In the genomic region with DNA sequence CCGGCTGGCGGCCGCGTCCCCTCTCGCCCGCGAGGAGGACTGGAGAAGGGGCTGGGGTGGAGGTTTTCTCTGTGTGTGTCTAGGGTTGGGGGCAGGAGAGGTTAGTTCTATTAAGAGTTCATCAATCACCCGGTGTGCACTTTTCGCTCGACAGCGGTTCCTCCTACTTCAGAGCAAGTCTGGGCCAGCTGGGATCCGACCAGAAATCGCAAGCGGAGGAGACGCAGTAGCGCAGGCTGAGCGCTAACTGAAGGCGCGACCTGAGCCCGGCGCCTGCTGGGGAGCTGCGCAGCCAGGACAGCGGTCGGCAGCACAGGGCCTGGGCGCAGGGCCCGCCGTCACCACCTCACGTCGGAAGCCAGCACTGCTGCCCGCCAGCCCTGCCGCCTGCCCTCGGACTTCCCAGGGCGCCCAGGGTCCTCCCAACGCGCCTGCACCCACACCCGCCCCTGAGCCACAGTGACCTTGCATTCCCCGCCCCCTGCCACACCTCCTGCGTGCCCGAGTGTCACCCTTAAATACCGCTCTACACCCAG, we compare ENCODE assay signal across 9 cellular contexts. TPM values are rescaled to one million over a fixed set of nuclear protein-coding genes. Genes with fewer than 3 reads are reported as not detected.
DNase-seq lines count a peak whose midpoint lies in the region; ATAC-seq and TF ChIP-seq lines count a peak whose summit lies in the region.
"Had no signal": no experiment of that assay in that cellular context is flagged by ENCODE, and none has a peak within 500 bp of the region (broad histone marks: within the 10 kb centered on the region; RNA-seq: fewer than 3 reads in every experiment).

No MANE protein-coding gene starts in this region.

- no peaks in the 10 kb centered on the region for H3K36me3 ChIP-seq in CD8-positive, alpha-beta memory T cell (ENCODE audit: insufficient read depth, low read length)
- H3K36me3 ChIP-seq in adipocyte (ENCODE audit: control insufficient read depth, insufficient read depth, low read length, severe bottlenecking), result no peaks in the 10 kb centered on the region
- H3K36me3 ChIP-seq: neutrophil had no signal

- no peak for ATAC-seq in HG03342 (IDR thresholded peaks at IDR 0.05; ENCODE audit: unreplicated experiment)

- no peaks in the 10 kb centered on the region for H3K36me3 Mint-ChIP-seq in CD8-positive, alpha-beta memory T cell
- H3K36me3 Mint-ChIP-seq in mesothelial cell of epicardium, result peaks cover 2% of the 10 kb centered on the region

- peaks cover 0 to 2% (median 0%) of the 10 kb centered on the region in 5 donors for H3K9me3 Mint-ChIP-seq in CD8-positive, alpha-beta memory T cell
- no peaks in the 10 kb centered on the region for H3K9me3 Mint-ChIP-seq in mesothelial cell of epicardium

- POLR2A ChIA-PET in CD8-positive, alpha-beta memory T cell (lab: Charles Lee), result no interaction called here

- no peak overlapping the region for H3K27ac Mint-ChIP-seq in CD8-positive, alpha-beta memory T cell
- H3K27ac Mint-ChIP-seq in mesothelial cell of epicardium, result no peak overlapping the region

- peak overlapping the region in 4 of 7 donors; percentile 12 to 24 (median 20) for H3K4me3 Mint-ChIP-seq in CD8-positive, alpha-beta memory T cell
- peak overlapping the region; percentile 63 for H3K4me3 Mint-ChIP-seq in mesothelial cell of epicardium

- peaks cover 56 to 92% of the 10 kb centered on the region in 2 donors for H3K27me3 Mint-ChIP-seq in CD8-positive, alpha-beta memory T cell
- peaks cover 100% of the 10 kb centered on the region for H3K27me3 Mint-ChIP-seq in mesothelial cell of epicardium (ENCODE audit: low read depth)

- no peaks in the 10 kb centered on the region for H3K4me1 ChIP-seq in CD8-positive, alpha-beta memory T cell (ENCODE audit: insufficient read depth, low read length)
- peaks cover 17% of the 10 kb centered on the region for H3K4me1 ChIP-seq in adipocyte (ENCODE audit: control insufficient read depth, insufficient read depth, low read length)

- no peak for TF ChIP-seq CTCF in mesothelial cell of epicardium (IDR thresholded peaks at IDR 0.05; ENCODE audit: unreplicated experiment)

- TF ChIP-seq EP300 in Ishikawa (IDR thresholded peaks at IDR 0.05; ENCODE audit: borderline replicate concordance), result no peak

- no peak for TF ChIP-seq RAD21 in Ishikawa (IDR thresholded peaks at IDR 0.05; ENCODE audit: low read depth)

- peaks cover 45% of the 10 kb centered on the region for H3K27me3 ChIP-seq in CD8-positive, alpha-beta memory T cell (ENCODE audit: insufficient read depth, low read length, poor library complexity, severe bottlenecking)
- H3K27me3 ChIP-seq in adipocyte (replicated peaks; ENCODE audit: control insufficient read depth, insufficient read depth, low read length), result no peaks in the 10 kb centered on the region

- CTCF ChIA-PET in CD8-positive, alpha-beta memory T cell (lab: Charles Lee), result interaction anchor here (0.7 kb wide), 1 partner anchor 9 kb away, joined by 3 read pairs; no protein-coding TSS in a partner anchor

- no peak for DNase-seq in CD8-positive, alpha-beta memory T cell
- DNase-seq in adipocyte (ENCODE audit: low read depth) (no peak), mesothelial cell of epicardium (ENCODE audit: low spot score in 2 of 2, unreplicated experiment in 2 of 2) (no peak), cerebellar cortex (ENCODE audit: low spot score) (no peak), GOT3 (lab: John Stamatoyannopoulos, UW) (no peak)
- DNase-seq in effector CD8-positive, alpha-beta T cell (lab: John Stamatoyannopoulos, UW), result no peak

- peak overlapping the region; percentile 58 for H3K9ac ChIP-seq in adipocyte (ENCODE audit: low read length)

- peaks cover 6 to 17% (median 13%) of the 10 kb centered on the region in 3 donors for H3K4me1 Mint-ChIP-seq in CD8-positive, alpha-beta memory T cell
- peaks cover 10% of the 10 kb centered on the region for H3K4me1 Mint-ChIP-seq in mesothelial cell of epicardium

- no peaks in the 10 kb centered on the region for H3K9me3 ChIP-seq in CD8-positive, alpha-beta memory T cell (ENCODE audit: low read length)
- no peaks in the 10 kb centered on the region for H3K9me3 ChIP-seq in adipocyte (ENCODE audit: control insufficient read depth, low read length)
- H3K9me3 ChIP-seq: neutrophil had no signal

- H3K27ac ChIP-seq in CD8-positive, alpha-beta memory T cell (ENCODE audit: low read depth, low read length), result no peak overlapping the region
- H3K27ac ChIP-seq: neutrophil had no signal

- no peak overlapping the region for H3K4me3 ChIP-seq in CD8-positive, alpha-beta memory T cell (ENCODE audit: low read length)
- H3K4me3 ChIP-seq in adipocyte (ENCODE audit: low read length), result peak overlapping the region; percentile 87

TF ChIP-seq in Ishikawa, 13 proteins besides CTCF, POLR2A, EP300 and RAD21:
- 0 out of 2 replicates have a peak, but pooled peaks have one; percentile 9 for TF ChIP-seq TAF1 (IDR thresholded peaks at IDR 0.05; ENCODE audit: low read depth)
- TF ChIP-seq TCF12 (IDR thresholded peaks at IDR 0.05; ENCODE audit: low read depth), result no peak; the same call in 1 of the 2 replicates
- TF ChIP-seq, protein P1, sequence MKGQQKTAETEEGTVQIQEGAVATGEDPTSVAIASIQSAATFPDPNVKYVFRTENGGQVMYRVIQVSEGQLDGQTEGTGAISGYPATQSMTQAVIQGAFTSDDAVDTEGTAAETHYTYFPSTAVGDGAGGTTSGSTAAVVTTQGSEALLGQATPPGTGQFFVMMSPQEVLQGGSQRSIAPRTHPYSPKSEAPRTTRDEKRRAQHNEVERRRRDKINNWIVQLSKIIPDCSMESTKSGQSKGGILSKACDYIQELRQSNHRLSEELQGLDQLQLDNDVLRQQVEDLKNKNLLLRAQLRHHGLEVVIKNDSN (IDR thresholded peaks at IDR 0.05), result no peak
- TF ChIP-seq TEAD4 (IDR thresholded peaks at IDR 0.05), result peak; percentile 20; the same call in 1 of the 2 replicates
- TF ChIP-seq ZBTB7A (IDR thresholded peaks at IDR 0.05; ENCODE audit: low read depth), result no peak
- no peak for TF ChIP-seq NFIC (IDR thresholded peaks at IDR 0.05)
- TF ChIP-seq, protein P2, sequence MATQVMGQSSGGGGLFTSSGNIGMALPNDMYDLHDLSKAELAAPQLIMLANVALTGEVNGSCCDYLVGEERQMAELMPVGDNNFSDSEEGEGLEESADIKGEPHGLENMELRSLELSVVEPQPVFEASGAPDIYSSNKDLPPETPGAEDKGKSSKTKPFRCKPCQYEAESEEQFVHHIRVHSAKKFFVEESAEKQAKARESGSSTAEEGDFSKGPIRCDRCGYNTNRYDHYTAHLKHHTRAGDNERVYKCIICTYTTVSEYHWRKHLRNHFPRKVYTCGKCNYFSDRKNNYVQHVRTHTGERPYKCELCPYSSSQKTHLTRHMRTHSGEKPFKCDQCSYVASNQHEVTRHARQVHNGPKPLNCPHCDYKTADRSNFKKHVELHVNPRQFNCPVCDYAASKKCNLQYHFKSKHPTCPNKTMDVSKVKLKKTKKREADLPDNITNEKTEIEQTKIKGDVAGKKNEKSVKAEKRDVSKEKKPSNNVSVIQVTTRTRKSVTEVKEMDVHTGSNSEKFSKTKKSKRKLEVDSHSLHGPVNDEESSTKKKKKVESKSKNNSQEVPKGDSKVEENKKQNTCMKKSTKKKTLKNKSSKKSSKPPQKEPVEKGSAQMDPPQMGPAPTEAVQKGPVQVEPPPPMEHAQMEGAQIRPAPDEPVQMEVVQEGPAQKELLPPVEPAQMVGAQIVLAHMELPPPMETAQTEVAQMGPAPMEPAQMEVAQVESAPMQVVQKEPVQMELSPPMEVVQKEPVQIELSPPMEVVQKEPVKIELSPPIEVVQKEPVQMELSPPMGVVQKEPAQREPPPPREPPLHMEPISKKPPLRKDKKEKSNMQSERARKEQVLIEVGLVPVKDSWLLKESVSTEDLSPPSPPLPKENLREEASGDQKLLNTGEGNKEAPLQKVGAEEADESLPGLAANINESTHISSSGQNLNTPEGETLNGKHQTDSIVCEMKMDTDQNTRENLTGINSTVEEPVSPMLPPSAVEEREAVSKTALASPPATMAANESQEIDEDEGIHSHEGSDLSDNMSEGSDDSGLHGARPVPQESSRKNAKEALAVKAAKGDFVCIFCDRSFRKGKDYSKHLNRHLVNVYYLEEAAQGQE (IDR thresholded peaks at IDR 0.05; ENCODE audit: low read depth), result no peak
- no peak for TF ChIP-seq EGR1 (IDR thresholded peaks at IDR 0.05)
- no peak for TF ChIP-seq FOXM1 (IDR thresholded peaks at IDR 0.05; ENCODE audit: borderline replicate concordance, low read depth)
- TF ChIP-seq CEBPB (IDR thresholded peaks at IDR 0.05), result no peak
- TF ChIP-seq, protein P3, sequence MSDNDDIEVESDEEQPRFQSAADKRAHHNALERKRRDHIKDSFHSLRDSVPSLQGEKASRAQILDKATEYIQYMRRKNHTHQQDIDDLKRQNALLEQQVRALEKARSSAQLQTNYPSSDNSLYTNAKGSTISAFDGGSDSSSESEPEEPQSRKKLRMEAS (IDR thresholded peaks at IDR 0.05), result no peak
- no peak for TF ChIP-seq YY1 (IDR thresholded peaks at IDR 0.05; ENCODE audit: low read depth)
- TF ChIP-seq CREB1 (IDR thresholded peaks at IDR 0.05; ENCODE audit: low read depth), result no peak

RNA-seq across cellular contexts. Expression of a gene that starts 10.1 kb away (rescaled TPM):
- total RNA-seq in CD8-positive, alpha-beta memory T cell, result not detected
- polyA plus RNA-seq in CD8-positive, alpha-beta memory T cell, result not detected
- not detected in 3 replicates for total RNA-seq in mesothelial cell of epicardium

RNA-seq across cellular contexts. Expression of a gene that starts 21.2 kb away (rescaled TPM):
- total RNA-seq in CD8-positive, alpha-beta memory T cell, result not detected
- not detected for polyA plus RNA-seq in CD8-positive, alpha-beta memory T cell
- total RNA-seq in mesothelial cell of epicardium, result 0.93 to 1.1 TPM (median 1.1 TPM) in 3 replicates

RNA-seq across cellular contexts. Expression of a gene that starts 27.0 kb away (rescaled TPM):
- not detected for total RNA-seq in CD8-positive, alpha-beta memory T cell
- not detected for polyA plus RNA-seq in CD8-positive, alpha-beta memory T cell
- 0.67 to 1.4 TPM (median 1.3 TPM) in 3 replicates for total RNA-seq in mesothelial cell of epicardium

RNA-seq across cellular contexts. Expression of a gene that starts 48.8 kb away (rescaled TPM):
- not detected for total RNA-seq in CD8-positive, alpha-beta memory T cell
- polyA plus RNA-seq in CD8-positive, alpha-beta memory T cell, result not detected
- 0.29 to 0.58 TPM (median 0.40 TPM) in 3 replicates for total RNA-seq in mesothelial cell of epicardium

RNA-seq across cellular contexts. Expression of a gene that starts 55.8 kb away (rescaled TPM):
- not detected for total RNA-seq in CD8-positive, alpha-beta memory T cell
- polyA plus RNA-seq in CD8-positive, alpha-beta memory T cell, result not detected
- total RNA-seq in mesothelial cell of epicardium, result 0.93 to 1.2 TPM (median 1.1 TPM) in 3 replicates
